Comparison of ENCODE assay signal across 1 cellular context in the genomic region with DNA sequence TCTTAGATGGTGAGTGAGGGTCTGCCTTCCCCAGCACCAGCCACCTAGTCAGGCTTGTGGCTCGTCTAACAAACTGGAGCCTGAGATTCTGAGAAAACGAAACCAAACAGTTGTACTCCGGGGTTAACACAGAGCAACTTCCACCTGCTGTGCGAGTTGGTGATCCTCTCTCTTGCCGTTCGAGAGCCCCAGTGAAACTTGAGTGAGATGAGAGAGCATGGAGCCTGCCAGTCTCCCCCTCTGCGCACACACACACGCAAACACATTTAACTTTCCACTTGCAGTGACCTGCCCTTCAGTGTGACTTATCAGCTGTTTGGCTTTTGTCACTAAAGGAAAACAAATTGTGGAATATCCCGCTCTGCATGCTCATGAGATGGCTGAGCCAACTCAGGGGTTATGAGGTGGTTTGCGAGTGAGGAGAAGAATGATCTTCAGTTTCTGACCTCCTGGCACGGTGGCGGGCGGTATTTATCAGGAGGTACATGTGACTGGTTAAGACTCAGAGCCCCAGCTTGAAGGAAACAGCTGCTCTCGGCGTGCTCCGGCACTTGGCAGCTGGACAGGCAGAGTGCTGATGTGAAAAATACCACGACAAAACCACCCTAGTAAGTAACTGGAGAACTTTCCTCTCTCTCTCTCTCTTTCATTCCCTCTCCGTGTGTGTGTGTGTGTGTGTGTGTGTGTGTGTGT.
A peak's percentile ranks its signal among the peaks of the same experiment; 100 is the strongest.
TF ChIP-seq lines count a peak whose summit lies in the region.

A gene with protein sequence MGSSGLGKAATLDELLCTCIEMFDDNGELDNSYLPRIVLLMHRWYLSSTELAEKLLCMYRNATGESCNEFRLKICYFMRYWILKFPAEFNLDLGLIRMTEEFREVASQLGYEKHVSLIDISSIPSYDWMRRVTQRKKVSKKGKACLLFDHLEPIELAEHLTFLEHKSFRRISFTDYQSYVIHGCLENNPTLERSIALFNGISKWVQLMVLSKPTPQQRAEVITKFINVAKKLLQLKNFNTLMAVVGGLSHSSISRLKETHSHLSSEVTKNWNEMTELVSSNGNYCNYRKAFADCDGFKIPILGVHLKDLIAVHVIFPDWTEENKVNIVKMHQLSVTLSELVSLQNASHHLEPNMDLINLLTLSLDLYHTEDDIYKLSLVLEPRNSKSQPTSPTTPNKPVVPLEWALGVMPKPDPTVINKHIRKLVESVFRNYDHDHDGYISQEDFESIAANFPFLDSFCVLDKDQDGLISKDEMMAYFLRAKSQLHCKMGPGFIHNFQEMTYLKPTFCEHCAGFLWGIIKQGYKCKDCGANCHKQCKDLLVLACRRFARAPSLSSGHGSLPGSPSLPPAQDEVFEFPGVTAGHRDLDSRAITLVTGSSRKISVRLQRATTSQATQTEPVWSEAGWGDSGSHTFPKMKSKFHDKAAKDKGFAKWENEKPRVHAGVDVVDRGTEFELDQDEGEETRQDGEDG (plus strand): TSS at position 550 of the 693 bp plus-strand sequence. CDS start 38,488 bp downstream, outside the sequence.

TF ChIP-seq in SK-N-SH, 30 proteins besides CTCF, POLR2A, EP300 and RAD21 (continued from another document):
- TF ChIP-seq, protein P1, sequence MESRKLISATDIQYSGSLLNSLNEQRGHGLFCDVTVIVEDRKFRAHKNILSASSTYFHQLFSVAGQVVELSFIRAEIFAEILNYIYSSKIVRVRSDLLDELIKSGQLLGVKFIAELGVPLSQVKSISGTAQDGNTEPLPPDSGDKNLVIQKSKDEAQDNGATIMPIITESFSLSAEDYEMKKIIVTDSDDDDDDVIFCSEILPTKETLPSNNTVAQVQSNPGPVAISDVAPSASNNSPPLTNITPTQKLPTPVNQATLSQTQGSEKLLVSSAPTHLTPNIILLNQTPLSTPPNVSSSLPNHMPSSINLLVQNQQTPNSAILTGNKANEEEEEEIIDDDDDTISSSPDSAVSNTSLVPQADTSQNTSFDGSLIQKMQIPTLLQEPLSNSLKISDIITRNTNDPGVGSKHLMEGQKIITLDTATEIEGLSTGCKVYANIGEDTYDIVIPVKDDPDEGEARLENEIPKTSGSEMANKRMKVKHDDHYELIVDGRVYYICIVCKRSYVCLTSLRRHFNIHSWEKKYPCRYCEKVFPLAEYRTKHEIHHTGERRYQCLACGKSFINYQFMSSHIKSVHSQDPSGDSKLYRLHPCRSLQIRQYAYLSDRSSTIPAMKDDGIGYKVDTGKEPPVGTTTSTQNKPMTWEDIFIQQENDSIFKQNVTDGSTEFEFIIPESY (IDR thresholded peaks at IDR 0.05; ENCODE audit: borderline replicate concordance, low read depth) = no peak
- TF ChIP-seq SMC3 (IDR thresholded peaks at IDR 0.05; ENCODE audit: low read depth, low read length) (no peak), JUND (IDR thresholded peaks at IDR 0.05) (no peak), ELF1 (IDR thresholded peaks at IDR 0.05) (no peak), MXI1 (IDR thresholded peaks at IDR 0.05; ENCODE audit: low read depth, low read length) (peak; percentile 55), GATA2 (CRISPR knock-in tag; IDR thresholded peaks at IDR 0.05) (no peak), MEF2A (IDR thresholded peaks at IDR 0.05; ENCODE audit: borderline replicate concordance, low read depth) (no peak), FOXM1 (IDR thresholded peaks at IDR 0.05; ENCODE audit: low read depth) (no peak), RFX5 (IDR thresholded peaks at IDR 0.05; ENCODE audit: low read length) (no peak), POLR2AphosphoS5 (IDR thresholded peaks at IDR 0.05; ENCODE audit: low read depth, low read length) (peak; percentile 58; the same call in 1 of the 2 replicates), TEAD4 (IDR thresholded peaks at IDR 0.05; ENCODE audit: borderline replicate concordance, insufficient read depth) (peak; percentile 36; the same call in 1 of the 2 replicates)
- TF ChIP-seq, protein P2, sequence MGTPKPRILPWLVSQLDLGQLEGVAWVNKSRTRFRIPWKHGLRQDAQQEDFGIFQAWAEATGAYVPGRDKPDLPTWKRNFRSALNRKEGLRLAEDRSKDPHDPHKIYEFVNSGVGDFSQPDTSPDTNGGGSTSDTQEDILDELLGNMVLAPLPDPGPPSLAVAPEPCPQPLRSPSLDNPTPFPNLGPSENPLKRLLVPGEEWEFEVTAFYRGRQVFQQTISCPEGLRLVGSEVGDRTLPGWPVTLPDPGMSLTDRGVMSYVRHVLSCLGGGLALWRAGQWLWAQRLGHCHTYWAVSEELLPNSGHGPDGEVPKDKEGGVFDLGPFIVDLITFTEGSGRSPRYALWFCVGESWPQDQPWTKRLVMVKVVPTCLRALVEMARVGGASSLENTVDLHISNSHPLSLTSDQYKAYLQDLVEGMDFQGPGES (IDR thresholded peaks at IDR 0.05; ENCODE audit: low read depth, low read length) = no peak
- TF ChIP-seq, protein P3, sequence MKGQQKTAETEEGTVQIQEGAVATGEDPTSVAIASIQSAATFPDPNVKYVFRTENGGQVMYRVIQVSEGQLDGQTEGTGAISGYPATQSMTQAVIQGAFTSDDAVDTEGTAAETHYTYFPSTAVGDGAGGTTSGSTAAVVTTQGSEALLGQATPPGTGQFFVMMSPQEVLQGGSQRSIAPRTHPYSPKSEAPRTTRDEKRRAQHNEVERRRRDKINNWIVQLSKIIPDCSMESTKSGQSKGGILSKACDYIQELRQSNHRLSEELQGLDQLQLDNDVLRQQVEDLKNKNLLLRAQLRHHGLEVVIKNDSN (IDR thresholded peaks at IDR 0.05; ENCODE audit: borderline replicate concordance, low read depth) = peak; percentile 70
- TF ChIP-seq, protein P4, sequence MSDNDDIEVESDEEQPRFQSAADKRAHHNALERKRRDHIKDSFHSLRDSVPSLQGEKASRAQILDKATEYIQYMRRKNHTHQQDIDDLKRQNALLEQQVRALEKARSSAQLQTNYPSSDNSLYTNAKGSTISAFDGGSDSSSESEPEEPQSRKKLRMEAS (IDR thresholded peaks at IDR 0.05; ENCODE audit: low read depth) = peak; percentile 99
- TF ChIP-seq, protein P5, sequence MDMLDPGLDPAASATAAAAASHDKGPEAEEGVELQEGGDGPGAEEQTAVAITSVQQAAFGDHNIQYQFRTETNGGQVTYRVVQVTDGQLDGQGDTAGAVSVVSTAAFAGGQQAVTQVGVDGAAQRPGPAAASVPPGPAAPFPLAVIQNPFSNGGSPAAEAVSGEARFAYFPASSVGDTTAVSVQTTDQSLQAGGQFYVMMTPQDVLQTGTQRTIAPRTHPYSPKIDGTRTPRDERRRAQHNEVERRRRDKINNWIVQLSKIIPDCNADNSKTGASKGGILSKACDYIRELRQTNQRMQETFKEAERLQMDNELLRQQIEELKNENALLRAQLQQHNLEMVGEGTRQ (IDR thresholded peaks at IDR 0.05; ENCODE audit: borderline replicate concordance, low read depth, low read length) = no peak
- TF ChIP-seq, protein P6, sequence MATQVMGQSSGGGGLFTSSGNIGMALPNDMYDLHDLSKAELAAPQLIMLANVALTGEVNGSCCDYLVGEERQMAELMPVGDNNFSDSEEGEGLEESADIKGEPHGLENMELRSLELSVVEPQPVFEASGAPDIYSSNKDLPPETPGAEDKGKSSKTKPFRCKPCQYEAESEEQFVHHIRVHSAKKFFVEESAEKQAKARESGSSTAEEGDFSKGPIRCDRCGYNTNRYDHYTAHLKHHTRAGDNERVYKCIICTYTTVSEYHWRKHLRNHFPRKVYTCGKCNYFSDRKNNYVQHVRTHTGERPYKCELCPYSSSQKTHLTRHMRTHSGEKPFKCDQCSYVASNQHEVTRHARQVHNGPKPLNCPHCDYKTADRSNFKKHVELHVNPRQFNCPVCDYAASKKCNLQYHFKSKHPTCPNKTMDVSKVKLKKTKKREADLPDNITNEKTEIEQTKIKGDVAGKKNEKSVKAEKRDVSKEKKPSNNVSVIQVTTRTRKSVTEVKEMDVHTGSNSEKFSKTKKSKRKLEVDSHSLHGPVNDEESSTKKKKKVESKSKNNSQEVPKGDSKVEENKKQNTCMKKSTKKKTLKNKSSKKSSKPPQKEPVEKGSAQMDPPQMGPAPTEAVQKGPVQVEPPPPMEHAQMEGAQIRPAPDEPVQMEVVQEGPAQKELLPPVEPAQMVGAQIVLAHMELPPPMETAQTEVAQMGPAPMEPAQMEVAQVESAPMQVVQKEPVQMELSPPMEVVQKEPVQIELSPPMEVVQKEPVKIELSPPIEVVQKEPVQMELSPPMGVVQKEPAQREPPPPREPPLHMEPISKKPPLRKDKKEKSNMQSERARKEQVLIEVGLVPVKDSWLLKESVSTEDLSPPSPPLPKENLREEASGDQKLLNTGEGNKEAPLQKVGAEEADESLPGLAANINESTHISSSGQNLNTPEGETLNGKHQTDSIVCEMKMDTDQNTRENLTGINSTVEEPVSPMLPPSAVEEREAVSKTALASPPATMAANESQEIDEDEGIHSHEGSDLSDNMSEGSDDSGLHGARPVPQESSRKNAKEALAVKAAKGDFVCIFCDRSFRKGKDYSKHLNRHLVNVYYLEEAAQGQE (IDR thresholded peaks at IDR 0.05; ENCODE audit: low read depth, low read length) = 0 out of 2 replicates have a peak, but pooled peaks have one; percentile 9
TF ChIP-seq in SK-N-SH: peak in this region for 10.
